14 cellular contexts compared by ENCODE assay signal in the genomic region with DNA sequence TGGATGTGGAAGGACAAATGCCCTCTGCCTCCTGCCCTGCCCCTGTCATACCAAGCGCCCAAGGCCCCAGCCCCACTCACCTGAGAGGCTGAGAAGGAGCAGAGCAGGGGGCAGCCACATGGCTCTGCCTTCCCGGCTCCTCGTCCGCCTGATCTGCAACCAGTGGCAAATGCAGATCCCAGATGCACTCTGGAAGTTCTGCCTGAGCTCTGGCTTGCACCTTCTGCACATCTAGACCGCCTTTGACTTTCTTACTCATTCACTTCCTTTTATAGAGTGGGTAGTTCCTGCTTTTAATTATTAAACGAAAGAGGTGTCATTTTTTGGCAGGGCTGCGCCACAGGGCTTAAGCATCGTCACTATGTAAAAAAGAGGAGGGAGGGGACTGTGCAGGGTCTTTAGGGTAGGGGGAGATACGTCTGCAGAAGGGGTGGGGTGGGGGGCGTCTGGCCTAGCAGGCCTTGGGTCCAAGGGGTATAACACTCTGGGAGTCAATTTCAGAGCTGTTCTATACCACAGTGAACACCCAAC. TPM values are rescaled to one million over a fixed set of nuclear protein-coding genes. Genes with fewer than 3 reads are reported as not detected.
DNase-seq lines count a peak whose midpoint lies in the region; ATAC-seq and TF ChIP-seq lines count a peak whose summit lies in the region.
"Had no signal": no experiment of that assay in that cellular context is flagged by ENCODE, and none has a peak within 500 bp of the region (broad histone marks: within the 10 kb centered on the region; RNA-seq: fewer than 3 reads in every experiment).

A gene (minus strand): TSS at position 245 of the 531 bp plus-strand sequence. CDS start 125 bp downstream, at position 120.

- TF ChIP-seq POLR2A in gastrocnemius medialis (IDR thresholded peaks at IDR 0.05): no peak

- no peak within 1 kb of the TSS for H3K9ac ChIP-seq in HUES6 (ENCODE audit: low read length)
- H3K9ac ChIP-seq: KMS-11 had no signal

- H3K27ac ChIP-seq in HUES6 (ENCODE audit: low read depth, low read length) (no peak within 1 kb of the TSS), gastrocnemius medialis (no peak within 1 kb of the TSS)
- no peak within 1 kb of the TSS for H3K27ac ChIP-seq in naive thymus-derived CD4-positive, alpha-beta T cell (ENCODE audit: low read depth, low read length)
- H3K27ac ChIP-seq: KMS-11 had no signal

- H3K4me1 Mint-ChIP-seq in central memory CD8-positive, alpha-beta T cell: peaks cover 6% of the 10 kb centered on the region
- peaks cover 3 to 15% (median 6%) of the 10 kb centered on the region in 7 donors for H3K4me1 Mint-ChIP-seq in naive thymus-derived CD4-positive, alpha-beta T cell
- H3K4me1 Mint-ChIP-seq in WTC11: peaks cover 13% of the 10 kb centered on the region
- H3K4me1 Mint-ChIP-seq: nephron had no signal

- H3K27ac Mint-ChIP-seq in central memory CD8-positive, alpha-beta T cell (ENCODE audit: low read depth): no peak within 1 kb of the TSS
- no peak within 1 kb of the TSS for H3K27ac Mint-ChIP-seq in naive thymus-derived CD4-positive, alpha-beta T cell
- H3K27ac Mint-ChIP-seq in WTC11: no peak within 1 kb of the TSS
- H3K27ac Mint-ChIP-seq: CD4-positive, alpha-beta T cell; nephron had no signal

- peaks cover 8% of the 10 kb centered on the region; the same call in 1 of the 2 replicates for H3K27me3 ChIP-seq in HUES6 (ENCODE audit: control insufficient read depth, insufficient read depth, low read length)
- H3K27me3 ChIP-seq in naive thymus-derived CD4-positive, alpha-beta T cell (ENCODE audit: control insufficient read depth in 2 of 2, insufficient read depth in 2 of 2, low read length in 2 of 2): peaks cover 0 to 4% of the 10 kb centered on the region in 2 donors
- no peaks in the 10 kb centered on the region for H3K27me3 ChIP-seq in gastrocnemius medialis

- no peaks in the 10 kb centered on the region for H3K9me3 Mint-ChIP-seq in central memory CD8-positive, alpha-beta T cell
- peaks cover 0 to 2% (median 0%) of the 10 kb centered on the region in 11 donors for H3K9me3 Mint-ChIP-seq in naive thymus-derived CD4-positive, alpha-beta T cell
- H3K9me3 Mint-ChIP-seq in WTC11: peaks cover 3% of the 10 kb centered on the region; the same call in 1 of the 2 replicates
- H3K9me3 Mint-ChIP-seq: CD4-positive, alpha-beta T cell had no signal

- DNase-seq in CD1c-positive myeloid dendritic cell (ENCODE audit: extremely low spot score) (peak; percentile 80), ACHN (no peak), gastrocnemius medialis (no peak), WTC11 (ENCODE audit: low spot score) (no peak)
- DNase-seq in central memory CD8-positive, alpha-beta T cell (ENCODE audit: low spot score in 2 of 2): no peak
- peak in 1 of 9 donors; percentile 15 for DNase-seq in naive thymus-derived CD4-positive, alpha-beta T cell
- DNase-seq: NCI-H2029; stimulated activated CD4-positive, alpha-beta T cell treated with anti-CD3 and anti-CD28 coated beads, Interleukin-12 subunit alpha, Interleukin-12 subunit beta, amount 100 ng/mL, for 4 hours had no signal

- H3K4me1 ChIP-seq in HUES6 (ENCODE audit: control insufficient read depth, insufficient read depth, low read length): peaks cover 6% of the 10 kb centered on the region; the same call in 1 of the 2 replicates
- no peaks in the 10 kb centered on the region for H3K4me1 ChIP-seq in naive thymus-derived CD4-positive, alpha-beta T cell (ENCODE audit: control insufficient read depth in 2 of 2, insufficient read depth in 2 of 2, low read length in 2 of 2)
- H3K4me1 ChIP-seq in gastrocnemius medialis: no peaks in the 10 kb centered on the region

- H3K9me3 ChIP-seq in HUES6 (ENCODE audit: control insufficient read depth, insufficient read depth, low read depth, low read length) (no peaks in the 10 kb centered on the region), gastrocnemius medialis (peaks cover 0 to 3% (median 0%) of the 10 kb centered on the region in 3 donors)
- no peaks in the 10 kb centered on the region for H3K9me3 ChIP-seq in naive thymus-derived CD4-positive, alpha-beta T cell (ENCODE audit: control insufficient read depth in 2 of 3, low read length in 3 of 3)

- H3K4me3 ChIP-seq in HUES6 (ENCODE audit: low read depth, low read length) (peak within 1 kb of the TSS; percentile 41; the same call in 1 of the 2 replicates), gastrocnemius medialis (no peak within 1 kb of the TSS)
- H3K4me3 ChIP-seq in naive thymus-derived CD4-positive, alpha-beta T cell (ENCODE audit: low read length): no peak within 1 kb of the TSS

- H3K27me3 Mint-ChIP-seq in central memory CD8-positive, alpha-beta T cell: peaks cover 71% of the 10 kb centered on the region
- H3K27me3 Mint-ChIP-seq in naive thymus-derived CD4-positive, alpha-beta T cell: peaks cover 26 to 55% (median 44%) of the 10 kb centered on the region in 5 donors
- H3K27me3 Mint-ChIP-seq in WTC11 (ENCODE audit: low read depth): peaks cover 29% of the 10 kb centered on the region

- ATAC-seq in central memory CD8-positive, alpha-beta T cell (replicated peaks; ENCODE audit: extremely low read depth, poor library complexity, severe bottlenecking): peak; percentile 24
- peak; percentile 18 for ATAC-seq in naive thymus-derived CD4-positive, alpha-beta T cell
- ATAC-seq in HG03342 (IDR thresholded peaks at IDR 0.05; ENCODE audit: unreplicated experiment) (no peak), gastrocnemius medialis (no peak), WTC11 (no peak)
- ATAC-seq: HCT116 had no signal

- CTCF ChIA-PET in naive thymus-derived CD4-positive, alpha-beta T cell (lab: Charles Lee): interaction anchor here (1.4 kb wide), 1 partner anchor 152 kb away, joined by 4 read pairs; no protein-coding TSS in a partner anchor
- CTCF ChIA-PET in WTC11 (lab: Charles Lee): interaction anchor here (0.6 to 3.2 kb wide), 5 partner anchors 65 to 235 kb away, joined by 3 to 27 read pairs (median 7); no protein-coding TSS in a partner anchor

- TF ChIP-seq CTCF in gastrocnemius medialis (IDR thresholded peaks at IDR 0.05 in 4 of 5, conservative IDR thresholded peaks at IDR 0.05 in 1 of 5) (no peak), WTC11 (IDR thresholded peaks at IDR 0.05) (no peak)

- in situ Hi-C loops in ACHN (cut with HindIII; ENCODE audit: low pct_ligation_motif_present, low pct_unique_long_range_greater_than_20kb, low sequenced_read_pairs): no loop called here
- in situ Hi-C loops in gastrocnemius medialis (cut with MboI; ENCODE audit: low sequenced_read_pairs in 4 of 4): no loop called here

- H3K4me3 Mint-ChIP-seq in central memory CD8-positive, alpha-beta T cell: peak within 1 kb of the TSS; percentile 9
- peak within 1 kb of the TSS in 2 of 10 donors; percentile 9 to 20 for H3K4me3 Mint-ChIP-seq in naive thymus-derived CD4-positive, alpha-beta T cell
- no peak within 1 kb of the TSS for H3K4me3 Mint-ChIP-seq in WTC11
- H3K4me3 Mint-ChIP-seq: CD4-positive, alpha-beta T cell; nephron had no signal

- intact Hi-C loops in naive thymus-derived CD4-positive, alpha-beta T cell (cut with micrococcal nuclease): loop anchor here in 1 of 2 donors (5.0 kb wide), 1 partner anchor 319 kb away; a partner anchor contains a TSS
- intact Hi-C loops in gastrocnemius medialis (cut with DNase I; ENCODE audit: low total_unique reads): loop anchor here (5.0 kb wide), 2 partner anchors 39 to 64 kb away; a partner anchor contains a TSS

- H3K36me3 ChIP-seq in HUES6 (ENCODE audit: control insufficient read depth, insufficient read depth, low read length) (no peaks in the 10 kb centered on the region), gastrocnemius medialis (no peaks in the 10 kb centered on the region)
- H3K36me3 ChIP-seq in naive thymus-derived CD4-positive, alpha-beta T cell (ENCODE audit: control insufficient read depth in 2 of 3, insufficient read depth in 3 of 3, low read length in 3 of 3): no peaks in the 10 kb centered on the region

- H3K36me3 Mint-ChIP-seq in central memory CD8-positive, alpha-beta T cell (ENCODE audit: insufficient read depth): no peaks in the 10 kb centered on the region
- no peaks in the 10 kb centered on the region for H3K36me3 Mint-ChIP-seq in naive thymus-derived CD4-positive, alpha-beta T cell
- H3K36me3 Mint-ChIP-seq in WTC11: no peaks in the 10 kb centered on the region

- POLR2A ChIA-PET in naive thymus-derived CD4-positive, alpha-beta T cell (lab: Charles Lee): no interaction called here
- POLR2A ChIA-PET in WTC11 (lab: Charles Lee): interaction anchor here (0.6 kb wide), 1 partner anchor 23 kb away, joined by 3 read pairs; no protein-coding TSS in a partner anchor

TF ChIP-seq in WTC11, 78 proteins besides CTCF, POLR2A, EP300 and RAD21 (continues in another document):
- TF ChIP-seq, protein P1, sequence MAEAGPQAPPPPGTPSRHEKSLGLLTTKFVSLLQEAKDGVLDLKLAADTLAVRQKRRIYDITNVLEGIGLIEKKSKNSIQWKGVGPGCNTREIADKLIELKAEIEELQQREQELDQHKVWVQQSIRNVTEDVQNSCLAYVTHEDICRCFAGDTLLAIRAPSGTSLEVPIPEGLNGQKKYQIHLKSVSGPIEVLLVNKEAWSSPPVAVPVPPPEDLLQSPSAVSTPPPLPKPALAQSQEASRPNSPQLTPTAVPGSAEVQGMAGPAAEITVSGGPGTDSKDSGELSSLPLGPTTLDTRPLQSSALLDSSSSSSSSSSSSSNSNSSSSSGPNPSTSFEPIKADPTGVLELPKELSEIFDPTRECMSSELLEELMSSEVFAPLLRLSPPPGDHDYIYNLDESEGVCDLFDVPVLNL (CRISPR knock-in tag; IDR thresholded peaks at IDR 0.05; ENCODE audit: borderline replicate concordance, low read depth): no peak
- TF ChIP-seq ELF4 (CRISPR knock-in tag; IDR thresholded peaks at IDR 0.05; ENCODE audit: low read depth): no peak
- TF ChIP-seq, protein P2, sequence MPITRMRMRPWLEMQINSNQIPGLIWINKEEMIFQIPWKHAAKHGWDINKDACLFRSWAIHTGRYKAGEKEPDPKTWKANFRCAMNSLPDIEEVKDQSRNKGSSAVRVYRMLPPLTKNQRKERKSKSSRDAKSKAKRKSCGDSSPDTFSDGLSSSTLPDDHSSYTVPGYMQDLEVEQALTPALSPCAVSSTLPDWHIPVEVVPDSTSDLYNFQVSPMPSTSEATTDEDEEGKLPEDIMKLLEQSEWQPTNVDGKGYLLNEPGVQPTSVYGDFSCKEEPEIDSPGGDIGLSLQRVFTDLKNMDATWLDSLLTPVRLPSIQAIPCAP (CRISPR knock-in tag; IDR thresholded peaks at IDR 0.05): no peak

RNA-seq across cellular contexts. Expression of the gene that starts here (rescaled TPM):
- total RNA-seq in naive thymus-derived CD4-positive, alpha-beta T cell: 10 to 100 TPM in 1 of 5 experiments, 1 to 10 TPM in 1, under 1 TPM in 2, not detected in 1; 0.27 to 23.9 (median 2.0) TPM
- not detected for polyA plus RNA-seq in naive thymus-derived CD4-positive, alpha-beta T cell
- total RNA-seq in gastrocnemius medialis: under 1 TPM in 1 of 4 donors, not detected in 3; 0.16 TPM
- not detected in 3 replicates for total RNA-seq in WTC11 (2021)

Comparison
In these comparisons a context has a peak if more than half of its experiments do, and no peak if none do; other contexts are left out.
1. ATAC-seq: peak in central memory CD8-positive, alpha-beta T cell (single experiment) and naive thymus-derived CD4-positive, alpha-beta T cell (single experiment); none in HG03342 (single experiment), gastrocnemius medialis (0 of 2) and WTC11 (single experiment).